ENCODE assay signal across 18 cellular contexts in the genomic region with DNA sequence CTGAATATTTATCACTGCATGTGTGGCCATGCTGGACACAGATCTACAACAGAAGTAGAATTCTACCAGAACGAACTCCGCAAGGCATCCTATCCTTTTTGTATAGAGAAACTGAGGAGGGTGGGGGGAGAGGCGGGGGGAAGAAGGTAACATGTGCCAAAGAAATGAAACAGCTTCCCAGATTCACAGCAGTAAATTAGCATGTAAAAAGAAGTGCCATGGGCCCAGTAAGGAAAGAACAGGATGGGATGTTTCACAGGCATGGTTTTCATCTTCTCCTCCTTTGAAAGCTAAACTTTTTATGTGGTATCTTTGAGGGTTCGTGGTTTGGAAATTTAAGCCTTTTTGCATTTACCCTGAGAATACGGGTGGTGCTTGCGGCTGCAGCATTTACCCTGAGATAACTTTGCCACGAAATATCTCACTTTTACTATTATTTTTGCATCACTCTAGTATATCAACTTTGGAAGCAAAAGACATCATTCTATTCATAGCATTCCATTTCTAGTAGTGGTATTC.
DNase-seq lines count a peak whose midpoint lies in the region; ATAC-seq and TF ChIP-seq lines count a peak whose summit lies in the region.
"Had no signal": no experiment of that assay in that cellular context is flagged by ENCODE, and none has a peak within 500 bp of the region (broad histone marks: within the 10 kb centered on the region; RNA-seq: fewer than 3 reads in every experiment).

No MANE protein-coding gene starts in this region.

- TF ChIP-seq CTCF in DND-41 (IDR thresholded peaks at IDR 0.05; ENCODE audit: borderline replicate concordance, extremely low read depth, low read length, poor library complexity, severe bottlenecking): no peak

- H3K36me3 Mint-ChIP-seq in naive thymus-derived CD8-positive, alpha-beta T cell: peaks cover 0 to 2% (median 0%) of the 10 kb centered on the region in 3 donors
- H3K36me3 Mint-ChIP-seq in activated CD8-positive, alpha-beta memory T cell treated with anti-CD3 and anti-CD28 coated beads, Interleukin-2, amount 10 ng/mL, durations not matched to agents 7 days and 5 days: no peaks in the 10 kb centered on the region
- H3K36me3 Mint-ChIP-seq: CD8-positive, alpha-beta memory T cell had no signal

- no peak overlapping the region for H2AFZ ChIP-seq in DND-41 (ENCODE audit: low read depth, low read length)

- H3K4me1 Mint-ChIP-seq in naive thymus-derived CD8-positive, alpha-beta T cell: peaks cover 5 to 24% (median 18%) of the 10 kb centered on the region in 4 donors
- no peaks in the 10 kb centered on the region for H3K4me1 Mint-ChIP-seq in activated CD8-positive, alpha-beta memory T cell treated with anti-CD3 and anti-CD28 coated beads, Interleukin-2, amount 10 ng/mL, durations not matched to agents 7 days and 5 days

- peak overlapping the region in 6 of 10 donors; percentile 2 to 33 (median 14) for H3K4me3 Mint-ChIP-seq in naive thymus-derived CD8-positive, alpha-beta T cell
- no peak overlapping the region for H3K4me3 Mint-ChIP-seq in activated CD8-positive, alpha-beta memory T cell treated with anti-CD3 and anti-CD28 coated beads, Interleukin-2, amount 10 ng/mL, durations not matched to agents 7 days and 5 days
- H3K4me3 Mint-ChIP-seq: CD8-positive, alpha-beta memory T cell had no signal

- ATAC-seq in DND-41 (ENCODE audit: insufficient read depth, low read depth) (peak; percentile 86), GM19452 (IDR thresholded peaks at IDR 0.05; ENCODE audit: unreplicated experiment) (no peak)
- peak in 1 of 2 donors; percentile 51 for ATAC-seq in naive thymus-derived CD8-positive, alpha-beta T cell
- ATAC-seq in activated CD8-positive, alpha-beta memory T cell treated with anti-CD3 and anti-CD28 coated beads, Interleukin-2, amount 10 ng/mL, durations not matched to agents 7 days and 5 days: no peak
- ATAC-seq: Right ventricle myocardium inferior had no signal

- POLR2A ChIA-PET in naive thymus-derived CD8-positive, alpha-beta T cell (lab: Charles Lee): no interaction called here

- H3K27me3 Mint-ChIP-seq in naive thymus-derived CD8-positive, alpha-beta T cell: peaks cover 30 to 90% (median 57%) of the 10 kb centered on the region in 5 donors
- peaks cover 31% of the 10 kb centered on the region for H3K27me3 Mint-ChIP-seq in activated CD8-positive, alpha-beta memory T cell treated with anti-CD3 and anti-CD28 coated beads, Interleukin-2, amount 10 ng/mL, durations not matched to agents 7 days and 5 days

- H3K27me3 ChIP-seq in DND-41 (ENCODE audit: insufficient read depth, low read length, poor library complexity): peaks cover 38% of the 10 kb centered on the region
- H3K27me3 ChIP-seq: SJSA1 had no signal

- H3K4me2 ChIP-seq in DND-41 (ENCODE audit: insufficient read depth, low read length): no peak overlapping the region
- H3K4me2 ChIP-seq: KMS-11 had no signal

- no peaks in the 10 kb centered on the region for H3K79me2 ChIP-seq in DND-41 (ENCODE audit: insufficient read depth, low read length)

- DNase-seq in DND-41: peak; percentile 12
- peak; percentile 9 for DNase-seq in MV-4-11 (lab: John Stamatoyannopoulos, UW)
- peak; percentile 29 for DNase-seq in astrocyte of the hippocampus (ENCODE audit: low read depth, low spot score)
- DNase-seq in naive thymus-derived CD8-positive, alpha-beta T cell: peak in 3 of 10 donors; percentile 4 to 33 (median 5)
- no peak for DNase-seq in NOMO-1 treated with dmso at 0.1 percent for 144 hours (lab: John Stamatoyannopoulos, UW; ENCODE audit: unreplicated experiment)
- no peak for DNase-seq in activated CD8-positive, alpha-beta memory T cell treated with anti-CD3 and anti-CD28 coated beads, Interleukin-2, amount 10 ng/mL, durations not matched to agents 7 days and 5 days
- DNase-seq: CD8-positive, alpha-beta memory T cell; DMS79; NCI-H1105 treated with DMSO at 0.1 percent for 48 hours; NCI-H2029 treated with DMSO at 0.1 percent for 48 hours; NCI-H345; NCI-H524; NCI-H774 had no signal

- H3K9me3 Mint-ChIP-seq in naive thymus-derived CD8-positive, alpha-beta T cell: peaks cover 0 to 13% (median 0%) of the 10 kb centered on the region in 9 donors
- H3K9me3 Mint-ChIP-seq in activated CD8-positive, alpha-beta memory T cell treated with anti-CD3 and anti-CD28 coated beads, Interleukin-2, amount 10 ng/mL, durations not matched to agents 7 days and 5 days (ENCODE audit: low read depth): no peaks in the 10 kb centered on the region

- no peaks in the 10 kb centered on the region for H3K4me1 ChIP-seq in DND-41 (ENCODE audit: insufficient read depth, low read length)

- no peak overlapping the region for H3K9ac ChIP-seq in DND-41 (ENCODE audit: low read depth, low read length)
- H3K9ac ChIP-seq: KMS-11 had no signal

- CTCF ChIA-PET in activated CD8-positive, alpha-beta memory T cell treated with anti-CD3 and anti-CD28 coated beads, Interleukin-2, amount 10 ng/mL, durations not matched to agents 7 days and 5 days (lab: Charles Lee): no interaction called here

- H3K27ac ChIP-seq in DND-41 (ENCODE audit: low read length): no peak overlapping the region
- H3K27ac ChIP-seq: C4-2B, KMS-11, SJSA1 had no signal

- no peaks in the 10 kb centered on the region for H3K36me3 ChIP-seq in DND-41 (ENCODE audit: insufficient read depth, low read length)
- H3K36me3 ChIP-seq: SJSA1 had no signal

- no peaks in the 10 kb centered on the region for H4K20me1 ChIP-seq in DND-41 (ENCODE audit: insufficient read depth, low read length)

- H3K4me3 ChIP-seq in DND-41 (ENCODE audit: low read depth in 1 of 2, low read length in 2 of 2): no peak overlapping the region
- H3K4me3 ChIP-seq: SJSA1 had no signal

- no peaks in the 10 kb centered on the region for H3K9me3 ChIP-seq in DND-41 (ENCODE audit: insufficient read depth, low read length, severe bottlenecking)
- H3K9me3 ChIP-seq: SJSA1 had no signal

- H3K27ac Mint-ChIP-seq in naive thymus-derived CD8-positive, alpha-beta T cell: no peak overlapping the region
- H3K27ac Mint-ChIP-seq in activated CD8-positive, alpha-beta memory T cell treated with anti-CD3 and anti-CD28 coated beads, Interleukin-2, amount 10 ng/mL, durations not matched to agents 7 days and 5 days: no peak overlapping the region
- H3K27ac Mint-ChIP-seq: CD8-positive, alpha-beta memory T cell had no signal

Comparison
In these comparisons a context has a peak if more than half of its experiments do, and no peak if none do; other contexts are left out.
1. DNase-seq: peak in DND-41 (single experiment), MV-4-11 (single experiment) and astrocyte of the hippocampus (single experiment); none in NOMO-1 treated with dmso at 0.1 percent for 144 hours (single experiment) and activated CD8-positive, alpha-beta memory T cell treated with anti-CD3 and anti-CD28 coated beads, Interleukin-2, amount 10 ng/mL, durations not matched to agents 7 days and 5 days (single experiment).